ENCODE assay signal across 24 cellular contexts in genomic region chr10:95730233-95730632, GRCh38. TPM values are rescaled to one million over a fixed set of nuclear protein-coding genes. Genes with fewer than 3 reads are reported as not detected.
DNase-seq lines count a peak whose midpoint lies in the region; ATAC-seq and TF ChIP-seq lines count a peak whose summit lies in the region.
"Had no signal": no experiment of that assay in that cellular context is flagged by ENCODE, and none has a peak within 500 bp of the region (broad histone marks: within the 10 kb centered on the region; RNA-seq: fewer than 3 reads in every experiment).

No MANE protein-coding gene starts in this region.

- no peak overlapping the region for H3K27ac Mint-ChIP-seq in activated T-helper 2 cell treated with anti-CD3 and anti-CD28 coated beads, Interferon-gamma antibody, Interleukin-2, Interleukin-4, amounts not matched to agents 10 μg/mL and 5 μg/mL and 100 μg/mL, durations not matched to agents 14 hours and 24 hours and 36 hours
- H3K27ac Mint-ChIP-seq: activated CD8-positive, alpha-beta T cell treated with anti-CD3 and anti-CD28 coated beads, Interleukin-2, amount 10 ng/mL, durations not matched to agents 7 days and 5 days; activated T-cell treated with anti-CD3 and anti-CD28 coated beads, Interleukin-2, amount 50 U/mL, for 72 hours; immature natural killer cell; neural progenitor cell had no signal

- H3K4me1 Mint-ChIP-seq in activated T-helper 2 cell treated with anti-CD3 and anti-CD28 coated beads, Interferon-gamma antibody, Interleukin-2, Interleukin-4, amounts not matched to agents 10 μg/mL and 5 μg/mL and 100 μg/mL, durations not matched to agents 14 hours and 24 hours and 36 hours (ENCODE audit: low read depth): peaks cover 2% of the 10 kb centered on the region
- H3K4me1 Mint-ChIP-seq: immature natural killer cell, neural progenitor cell had no signal

- H2AFZ ChIP-seq in SU-DHL-6 (ENCODE audit: low read depth, low read length, severe bottlenecking): peak overlapping the region; percentile 31

- H3K36me3 ChIP-seq in SU-DHL-6 (ENCODE audit: low read length) (no peaks in the 10 kb centered on the region), esophagus squamous epithelium (no peaks in the 10 kb centered on the region), suprapubic skin (no peaks in the 10 kb centered on the region)
- H3K36me3 ChIP-seq: breast epithelium, neural progenitor cell had no signal

- peaks cover 32% of the 10 kb centered on the region for H3K9me3 Mint-ChIP-seq in activated T-helper 2 cell treated with anti-CD3 and anti-CD28 coated beads, Interferon-gamma antibody, Interleukin-2, Interleukin-4, amounts not matched to agents 10 μg/mL and 5 μg/mL and 100 μg/mL, durations not matched to agents 14 hours and 24 hours and 36 hours

- TF ChIP-seq POLR2A in esophagus squamous epithelium (IDR thresholded peaks at IDR 0.05): no peak
- TF ChIP-seq POLR2A in suprapubic skin (IDR thresholded peaks at IDR 0.05): no peak

- peaks cover 26% of the 10 kb centered on the region for H3K27me3 Mint-ChIP-seq in activated T-helper 2 cell treated with anti-CD3 and anti-CD28 coated beads, Interferon-gamma antibody, Interleukin-2, Interleukin-4, amounts not matched to agents 10 μg/mL and 5 μg/mL and 100 μg/mL, durations not matched to agents 14 hours and 24 hours and 36 hours (ENCODE audit: low read depth)

- H3K4me3 ChIP-seq in SU-DHL-6 (ENCODE audit: insufficient read depth, low read length, poor library complexity, severe bottlenecking) (no peak overlapping the region), esophagus squamous epithelium (no peak overlapping the region), suprapubic skin (no peak overlapping the region)
- H3K4me3 ChIP-seq: breast epithelium, dorsolateral prefrontal cortex, neural progenitor cell had no signal

- peak overlapping the region; percentile 13 for H3K4me2 ChIP-seq in SU-DHL-6 (ENCODE audit: low read depth, low read length, poor library complexity, severe bottlenecking)
- H3K4me2 ChIP-seq: neural progenitor cell had no signal

- peaks cover 6% of the 10 kb centered on the region; the same call in 1 of the 2 replicates for H3K9me3 ChIP-seq in SU-DHL-6 (ENCODE audit: insufficient read depth, low read length)
- H3K9me3 ChIP-seq in esophagus squamous epithelium: peaks cover 0 to 15% (median 10%) of the 10 kb centered on the region in 3 donors
- H3K9me3 ChIP-seq in suprapubic skin: peaks cover 9% of the 10 kb centered on the region

- 62 to 70% methylated on average over 1 of the region's 1 CpG for WGBS in esophagus squamous epithelium, 2 donors
- WGBS in suprapubic skin: 80% methylated on average over 1 of the region's 1 CpG

- H3K9ac ChIP-seq in SU-DHL-6 (ENCODE audit: low read length): no peak overlapping the region
- H3K9ac ChIP-seq: neural progenitor cell had no signal

- peaks cover 6% of the 10 kb centered on the region for H3K36me3 Mint-ChIP-seq in activated T-helper 2 cell treated with anti-CD3 and anti-CD28 coated beads, Interferon-gamma antibody, Interleukin-2, Interleukin-4, amounts not matched to agents 10 μg/mL and 5 μg/mL and 100 μg/mL, durations not matched to agents 14 hours and 24 hours and 36 hours (ENCODE audit: low read depth)
- H3K36me3 Mint-ChIP-seq: neural progenitor cell had no signal

- no peak overlapping the region for H3K27ac ChIP-seq in SU-DHL-6 (ENCODE audit: low read depth, low read length)
- peak overlapping the region in 3 of 4 donors; percentile 42 to 65 (median 57) for H3K27ac ChIP-seq in esophagus squamous epithelium
- peak overlapping the region; percentile 60 for H3K27ac ChIP-seq in suprapubic skin
- H3K27ac ChIP-seq: C4-2B, dorsolateral prefrontal cortex, neural progenitor cell, VCaP had no signal

- H3K4me3 Mint-ChIP-seq in activated T-helper 2 cell treated with anti-CD3 and anti-CD28 coated beads, Interferon-gamma antibody, Interleukin-2, Interleukin-4, amounts not matched to agents 10 μg/mL and 5 μg/mL and 100 μg/mL, durations not matched to agents 14 hours and 24 hours and 36 hours (ENCODE audit: low read depth): no peak overlapping the region
- H3K4me3 Mint-ChIP-seq: activated CD8-positive, alpha-beta T cell treated with anti-CD3 and anti-CD28 coated beads, Interleukin-2, amount 10 ng/mL, durations not matched to agents 7 days and 5 days; activated T-cell treated with anti-CD3 and anti-CD28 coated beads, Interleukin-2, amount 50 U/mL, for 72 hours; immature natural killer cell; neural progenitor cell had no signal

- H3K79me2 ChIP-seq in SU-DHL-6 (ENCODE audit: insufficient read depth, low read length): no peaks in the 10 kb centered on the region

- TF ChIP-seq EP300 in suprapubic skin (IDR thresholded peaks at IDR 0.05): no peak

- no peaks in the 10 kb centered on the region for H3K9me2 ChIP-seq in SU-DHL-6 (replicated peaks; ENCODE audit: insufficient read depth, low read length)

- H3K4me1 ChIP-seq in esophagus squamous epithelium (no peaks in the 10 kb centered on the region), suprapubic skin (peaks cover 2% of the 10 kb centered on the region)
- H3K4me1 ChIP-seq: breast epithelium, neural progenitor cell had no signal

- H3K27me3 ChIP-seq in SU-DHL-6 (ENCODE audit: low read length): no peaks in the 10 kb centered on the region
- H3K27me3 ChIP-seq in esophagus squamous epithelium: no peaks in the 10 kb centered on the region
- H3K27me3 ChIP-seq in suprapubic skin: no peaks in the 10 kb centered on the region
- H3K27me3 ChIP-seq: breast epithelium, neural progenitor cell had no signal

- no peaks in the 10 kb centered on the region for H4K20me1 ChIP-seq in SU-DHL-6 (ENCODE audit: low read depth, low read length)

- intact Hi-C loops in Right ventricle myocardium superior (cut with DNase I) (no loop called here), cardiac septum (cut with DNase I) (no loop called here), esophagus squamous epithelium (cut with DNase I) (no loop called here)
- intact Hi-C loops in activated T-helper 2 cell treated with anti-CD3 and anti-CD28 coated beads, Interferon-gamma antibody, Interleukin-2, Interleukin-4, amounts not matched to agents 10 μg/mL and 5 μg/mL and 100 μg/mL, durations not matched to agents 14 hours and 24 hours and 36 hours (cut with micrococcal nuclease): no loop called here

- H3F3A ChIP-seq in SU-DHL-6 (ENCODE audit: insufficient read depth): peaks cover 6% of the 10 kb centered on the region; the same call in 1 of the 2 replicates

- ATAC-seq in Right ventricle myocardium superior (ENCODE audit: poor library complexity): peak; percentile 10
- ATAC-seq: activated CD8-positive, alpha-beta T cell treated with anti-CD3 and anti-CD28 coated beads, Interleukin-2, amount 10 ng/mL, durations not matched to agents 7 days and 5 days; activated T-cell treated with anti-CD3 and anti-CD28 coated beads, Interleukin-2, amount 50 U/mL, for 72 hours; esophagus mucosa; HepG2 had no signal

- TF ChIP-seq CTCF in SU-DHL-6 (IDR thresholded peaks at IDR 0.05; ENCODE audit: insufficient read depth, low read length, poor library complexity, severe bottlenecking) (no peak), esophagus squamous epithelium (IDR thresholded peaks at IDR 0.05) (no peak), suprapubic skin (IDR thresholded peaks at IDR 0.05) (no peak)

- DNase-seq in Right ventricle myocardium superior (no peak), cardiac septum (ENCODE audit: low spot score) (no peak), esophagus squamous epithelium (lab: John Stamatoyannopoulos, UW) (no peak), suprapubic skin (ENCODE audit: low spot score in 2 of 2) (no peak), midbrain (lab: John Stamatoyannopoulos, UW) (no peak), kidney tubule cell (ENCODE audit: low spot score) (no peak)
- DNase-seq in activated T-helper 2 cell treated with anti-CD3 and anti-CD28 coated beads, Interferon-gamma antibody, Interleukin-2, Interleukin-4, amounts not matched to agents 10 μg/mL and 5 μg/mL and 100 μg/mL, durations not matched to agents 14 hours and 24 hours and 36 hours (ENCODE audit: low spot score): no peak
- DNase-seq: 8988T; activated CD8-positive, alpha-beta T cell treated with anti-CD3 and anti-CD28 coated beads, Interleukin-2, amount 10 ng/mL, durations not matched to agents 7 days and 5 days; activated T-cell treated with anti-CD3 and anti-CD28 coated beads, Interleukin-2, amount 50 U/mL, for 72 hours; dorsolateral prefrontal cortex; immature natural killer cell; MM.1S; NCI-H2029 treated with DMSO at 0.1 percent for 48 hours; NCI-H526 treated with DMSO at 0.1 percent for 48 hours; stimulated activated CD4-positive, alpha-beta T cell treated with anti-CD3 and anti-CD28 coated beads, Interleukin-15, amount 100 ng/mL, for 24 hours; stimulated activated naive CD4-positive, alpha-beta T cell treated with Interleukin-2 at 50 U/mL for 16 hours had no signal

RNA-seq across cellular contexts. Expression of gene ENTPD1, which starts 25.7 kb away (rescaled TPM):
- total RNA-seq in Right ventricle myocardium superior: 6.0 TPM
- total RNA-seq in cardiac septum: 14.7 TPM
- 10 to 100 TPM in 2 of 4 donors, 1 to 10 TPM in 2; 7.7 to 34.5 (median 10.1) TPM for total RNA-seq in esophagus squamous epithelium
- 10 to 100 TPM in 3 of 4 donors, 1 to 10 TPM in 1; 6.3 to 18.9 (median 12.5) TPM for total RNA-seq in suprapubic skin
- total RNA-seq in activated T-helper 2 cell treated with anti-CD3 and anti-CD28 coated beads, Interferon-gamma antibody, Interleukin-2, Interleukin-4, amounts not matched to agents 10 μg/mL and 5 μg/mL and 100 μg/mL, durations not matched to agents 14 hours and 24 hours and 36 hours: 37.1 and 37.5 TPM in 2 replicates

RNA-seq across cellular contexts. Expression of gene TCTN3, which starts 36.5 kb away (rescaled TPM):
- total RNA-seq in Right ventricle myocardium superior: 8.5 TPM
- 12.4 TPM for total RNA-seq in cardiac septum
- total RNA-seq in esophagus squamous epithelium: 10 to 100 TPM in 3 of 4 donors, 1 to 10 TPM in 1; 6.8 to 21.1 (median 16.7) TPM
- total RNA-seq in suprapubic skin: 10 to 100 TPM; 18.3 to 26.2 (median 22.7) TPM
- 66.5 and 71.3 TPM in 2 replicates for total RNA-seq in activated T-helper 2 cell treated with anti-CD3 and anti-CD28 coated beads, Interferon-gamma antibody, Interleukin-2, Interleukin-4, amounts not matched to agents 10 μg/mL and 5 μg/mL and 100 μg/mL, durations not matched to agents 14 hours and 24 hours and 36 hours
